In the genomic region with DNA sequence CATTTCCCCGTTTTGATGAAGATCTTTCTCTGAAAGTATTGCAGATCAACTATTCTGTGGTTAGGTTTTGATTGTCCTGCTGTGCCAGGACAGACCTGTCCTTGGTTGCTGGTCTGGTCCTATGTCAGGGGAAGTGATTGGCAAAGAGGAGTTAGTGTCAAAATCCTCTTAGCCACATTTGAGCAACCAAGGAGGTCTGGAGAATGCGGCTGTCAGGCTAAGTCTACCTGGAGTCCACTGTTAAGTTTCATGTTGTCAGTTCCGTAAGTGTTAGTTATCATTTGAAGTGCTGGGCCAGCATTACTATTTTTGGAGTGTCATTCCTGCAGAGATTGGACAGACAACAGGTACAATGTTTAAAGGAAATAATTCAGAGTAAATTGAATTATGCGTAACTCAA, we compare ENCODE assay signal across 9 cellular contexts.
"Had no signal": no experiment of that assay in that cellular context is flagged by ENCODE, and none has a peak within 500 bp of the region (broad histone marks: within the 10 kb centered on the region; RNA-seq: fewer than 3 reads in every experiment).

No MANE protein-coding gene starts in this region.

- DNase-seq: GM23248, GOT3, H7, HFFc6, IMR-90, KG1 had no signal

- H3K27ac Mint-ChIP-seq: HFFc6 had no signal

- H3K27ac ChIP-seq: GM23248 had no signal

- H3K4me1 ChIP-seq: HAP-1 had no signal

- H3K4me3 ChIP-seq: GM23248, HAP-1, K562 had no signal

- H3K9me3 Mint-ChIP-seq: HFFc6 had no signal

- H3K4me3 Mint-ChIP-seq: HFFc6 had no signal

- ATAC-seq: HCT116, K562 had no signal

- H3K9me3 ChIP-seq: HAP-1 had no signal

- H3K36me3 ChIP-seq: HAP-1 had no signal
